In genomic region chr1:205774277-205775014, GRCh38 we compare ENCODE assay signal across 8 cellular contexts. TPM values are rescaled to one million over a fixed set of nuclear protein-coding genes. Genes with fewer than 3 reads are reported as not detected.
DNase-seq lines count a peak whose midpoint lies in the region; ATAC-seq and TF ChIP-seq lines count a peak whose summit lies in the region.

No MANE protein-coding gene starts in this region.

- H3K9me3 ChIP-seq in OCI-LY1 (ENCODE audit: low read length) = 0 out of 2 replicates have a peak, but pooled peaks cover 5% of the 10 kb centered on the region

- no peak overlapping the region for H2AFZ ChIP-seq in OCI-LY1 (ENCODE audit: low read length)

- H3K4me1 ChIP-seq in OCI-LY1 (ENCODE audit: insufficient read depth, low read length, severe bottlenecking) = peaks cover 9% of the 10 kb centered on the region

- H3K9me2 ChIP-seq in OCI-LY1 (ENCODE audit: low read depth, low read length) = no peaks in the 10 kb centered on the region

- no peaks in the 10 kb centered on the region for H4K20me1 ChIP-seq in OCI-LY1 (ENCODE audit: insufficient read depth, low read length)

- H3K36me3 ChIP-seq in OCI-LY1 (ENCODE audit: insufficient read depth, low read length) = no peaks in the 10 kb centered on the region; the same call in 1 of the 2 replicates

- peak overlapping the region; percentile 84 for H3K4me2 ChIP-seq in OCI-LY1 (ENCODE audit: low read length)

- intact Hi-C loops in left cardiac atrium (cut with DNase I) = no loop called here

- TF ChIP-seq CTCF in OCI-LY1 (IDR thresholded peaks at IDR 0.05; ENCODE audit: low read length) = no peak

- peaks cover 10% of the 10 kb centered on the region; the same call in 1 of the 2 replicates for H3K27me3 ChIP-seq in OCI-LY1 (ENCODE audit: insufficient read depth, low read length)

- peak overlapping the region; percentile 71 for H3K4me3 ChIP-seq in OCI-LY1 (ENCODE audit: low read depth, low read length, poor library complexity, severe bottlenecking)

- DNase-seq in SKM-1 treated with dmso at 0.1 percent for 144 hours (lab: John Stamatoyannopoulos, UW; ENCODE audit: unreplicated experiment) (peak; percentile 33), SKM-1 (lab: John Stamatoyannopoulos, UW; ENCODE audit: unreplicated experiment) (no peak), activated gamma-delta T cell treated with Interleukin-2 at 50 U/mL for 16 hours (peak; percentile 53), left cardiac atrium (no peak), retina (peak; percentile 28)

- no peaks in the 10 kb centered on the region for H3F3A ChIP-seq in OCI-LY1 (ENCODE audit: insufficient read depth, low read length)

- H3K27ac ChIP-seq in OCI-LY1 (ENCODE audit: low read depth, low read length, poor library complexity, severe bottlenecking) = no peak overlapping the region

- peak overlapping the region; percentile 65 for H3K9ac ChIP-seq in OCI-LY1 (ENCODE audit: low read length)

- ATAC-seq in left cardiac atrium = peak; percentile 30 to 65
- no peak for ATAC-seq in HG02840 (IDR thresholded peaks at IDR 0.05; ENCODE audit: low FRiP score, unreplicated experiment)
- ATAC-seq in HG02970 (IDR thresholded peaks at IDR 0.05; ENCODE audit: low FRiP score, unreplicated experiment) = no peak

- H3K79me2 ChIP-seq in OCI-LY1 (ENCODE audit: insufficient read depth, low read length) = no peaks in the 10 kb centered on the region

RNA-seq across cellular contexts. Expression of gene RAB29, which starts 0.8 kb away (rescaled TPM):
- total RNA-seq in left cardiac atrium = 10 to 100 TPM; 13.1 to 18.7 TPM

RNA-seq across cellular contexts. Expression of gene NUCKS1, which starts 24.5 kb away (rescaled TPM):
- total RNA-seq in left cardiac atrium = 100 to 1,000 TPM; 162 to 221 TPM

RNA-seq across cellular contexts. Expression of gene SLC41A1, which starts 38.6 kb away (rescaled TPM):
- 100 to 1,000 TPM; 162 to 206 TPM for total RNA-seq in left cardiac atrium

Comparison
In these comparisons a context has a peak if more than half of its experiments do, and no peak if none do; other contexts are left out.
1. DNase-seq: peak in SKM-1 treated with dmso at 0.1 percent for 144 hours (single experiment), activated gamma-delta T cell treated with Interleukin-2 at 50 U/mL for 16 hours (single experiment) and retina (single experiment); none in SKM-1 (single experiment) and left cardiac atrium (single experiment).
2. ATAC-seq: peak in left cardiac atrium (2 of 2); none in HG02840 (single experiment) and HG02970 (single experiment).